In genomic region chr3:100334340-100335136, GRCh38 we compare ENCODE assay signal across 8 cellular contexts. TPM values are rescaled to one million over a fixed set of nuclear protein-coding genes. Genes with fewer than 3 reads are reported as not detected.
DNase-seq lines count a peak whose midpoint lies in the region; ATAC-seq and TF ChIP-seq lines count a peak whose summit lies in the region.

Gene NIT2, plus strand, starts transcription at chr3:100334757. Its CDS starts 35 bp downstream, at chr3:100334792.

- peak within 1 kb of the TSS; percentile 92 for H3K4me2 ChIP-seq in OCI-LY1 (ENCODE audit: low read length)

- H3K4me3 Mint-ChIP-seq in Caco-2 (ENCODE audit: unreplicated experiment) (peak within 1 kb of the TSS; percentile 85), endothelial cell (ENCODE audit: unreplicated experiment) (peak within 1 kb of the TSS; percentile 90), mesothelial cell of epicardium (peak within 1 kb of the TSS; percentile 87)

- H3K4me3 ChIP-seq in Caco-2 (ENCODE audit: low read depth, low read length) (peak within 1 kb of the TSS; percentile 90), OCI-LY1 (ENCODE audit: low read depth, low read length, poor library complexity, severe bottlenecking) (peak within 1 kb of the TSS; percentile 88)

- H3K27me3 Mint-ChIP-seq in Caco-2 (ENCODE audit: insufficient read depth, unreplicated experiment) (no peaks in the 10 kb centered on the region), endothelial cell (ENCODE audit: unreplicated experiment) (peaks cover 7% of the 10 kb centered on the region), mesothelial cell of epicardium (ENCODE audit: low read depth) (no peaks in the 10 kb centered on the region)

- CTCF ChIA-PET in Caco-2 (lab: Charles Lee): interaction anchor here (0.6 to 0.7 kb wide), 2 partner anchors 301 to 503 kb away, joined by 3 to 5 read pairs; no protein-coding TSS in a partner anchor

- no TSS peak for BruUV-seq in Caco-2 (replicated peaks; lab: Mats Ljungman, UMichigan)

- H4K20me1 ChIP-seq in OCI-LY1 (ENCODE audit: insufficient read depth, low read length): no peaks in the 10 kb centered on the region

- DNase-seq in Caco-2 (peak; percentile 89 to 90), HT-29 (ENCODE audit: low spot score) (peak; percentile 88), endothelial cell (ENCODE audit: low spot score) (peak; percentile 74), mesothelial cell of epicardium (ENCODE audit: low spot score in 2 of 2, unreplicated experiment in 2 of 2) (peak; percentile 55 to 66)
- peak; percentile 76 for DNase-seq in activated CD8-positive, alpha-beta memory T cell treated with anti-CD3 and anti-CD28 coated beads, Interleukin-2, amount 50 U/mL, for 4 hours
- peak; percentile 77 to 78 for DNase-seq in stimulated activated CD8-positive, alpha-beta memory T cell treated with anti-CD3 and anti-CD28 coated beads, Interleukin-15, amount 100 ng/mL, for 48 hours (ENCODE audit: low read depth in 2 of 2)

- H3K9ac ChIP-seq in OCI-LY1 (ENCODE audit: low read length): peak within 1 kb of the TSS; percentile 95

- peaks cover 22% of the 10 kb centered on the region for H3K4me1 Mint-ChIP-seq in Caco-2 (ENCODE audit: low read depth, unreplicated experiment)
- peaks cover 4% of the 10 kb centered on the region for H3K4me1 Mint-ChIP-seq in endothelial cell (ENCODE audit: unreplicated experiment)
- H3K4me1 Mint-ChIP-seq in mesothelial cell of epicardium: peaks cover 28% of the 10 kb centered on the region

- H3K36me3 ChIP-seq in Caco-2 (ENCODE audit: control insufficient read depth, insufficient read depth, low read length) (peaks cover 3% of the 10 kb centered on the region; the same call in 1 of the 2 replicates), OCI-LY1 (ENCODE audit: insufficient read depth, low read length) (peaks cover 10% of the 10 kb centered on the region)

- H3K4me1 ChIP-seq in Caco-2 (peaks cover 19% of the 10 kb centered on the region), OCI-LY1 (ENCODE audit: insufficient read depth, low read length, severe bottlenecking) (peaks cover 28% of the 10 kb centered on the region)

- H3K27ac Mint-ChIP-seq in Caco-2 (ENCODE audit: unreplicated experiment) (peak within 1 kb of the TSS; percentile 89), endothelial cell (ENCODE audit: unreplicated experiment) (peak within 1 kb of the TSS; percentile 15), mesothelial cell of epicardium (peak within 1 kb of the TSS; percentile 80)

- H3K9me2 ChIP-seq in OCI-LY1 (ENCODE audit: low read depth, low read length): no peaks in the 10 kb centered on the region

- intact Hi-C loops in Caco-2 (cut with micrococcal nuclease; ENCODE audit: unreplicated experiment): loop anchor here (2.0 kb wide), 2 partner anchors 24 to 66 kb away; partner anchors contain the start of genes LNP1 and TOMM70

- no peaks in the 10 kb centered on the region for H3K9me3 Mint-ChIP-seq in Caco-2 (ENCODE audit: unreplicated experiment)
- H3K9me3 Mint-ChIP-seq in endothelial cell (ENCODE audit: unreplicated experiment): no peaks in the 10 kb centered on the region
- no peaks in the 10 kb centered on the region for H3K9me3 Mint-ChIP-seq in mesothelial cell of epicardium

- peak within 1 kb of the TSS; percentile 93 for H2AFZ ChIP-seq in OCI-LY1 (ENCODE audit: low read length)

- H3F3A ChIP-seq in OCI-LY1 (ENCODE audit: insufficient read depth, low read length): no peaks in the 10 kb centered on the region

- no peaks in the 10 kb centered on the region for H3K27me3 ChIP-seq in Caco-2 (replicated peaks; ENCODE audit: control insufficient read depth, insufficient read depth, low read length)
- H3K27me3 ChIP-seq in OCI-LY1 (ENCODE audit: insufficient read depth, low read length): no peaks in the 10 kb centered on the region

- no peaks in the 10 kb centered on the region for H3K9me3 ChIP-seq in Caco-2
- H3K9me3 ChIP-seq in OCI-LY1 (ENCODE audit: low read length): no peaks in the 10 kb centered on the region

- ATAC-seq in GM21360 (IDR thresholded peaks at IDR 0.05; ENCODE audit: unreplicated experiment): peak; percentile 95

- peaks cover 23% of the 10 kb centered on the region for H3K36me3 Mint-ChIP-seq in Caco-2 (ENCODE audit: insufficient read depth, unreplicated experiment)
- no peaks in the 10 kb centered on the region for H3K36me3 Mint-ChIP-seq in endothelial cell (ENCODE audit: low read depth, unreplicated experiment)
- H3K36me3 Mint-ChIP-seq in mesothelial cell of epicardium: peaks cover 4% of the 10 kb centered on the region

- TF ChIP-seq CTCF in Caco-2 (IDR thresholded peaks at IDR 0.05; ENCODE audit: insufficient read depth in 1 of 2, low read depth in 1 of 2, low read length in 1 of 2, severe bottlenecking in 1 of 2, unreplicated experiment in 1 of 2) (peak in 1 of 2 experiments; percentile 9), OCI-LY1 (IDR thresholded peaks at IDR 0.05; ENCODE audit: low read length) (no peak), endothelial cell (IDR thresholded peaks at IDR 0.05; ENCODE audit: unreplicated experiment) (no peak), mesothelial cell of epicardium (IDR thresholded peaks at IDR 0.05; ENCODE audit: unreplicated experiment) (no peak)

- no peaks in the 10 kb centered on the region for H3K79me2 ChIP-seq in OCI-LY1 (ENCODE audit: insufficient read depth, low read length)

- POLR2A ChIA-PET in Caco-2 (lab: Charles Lee): interaction anchor here (0.5 to 1.5 kb wide), 4 partner anchors 43 to 80 kb away, joined by 3 to 7 read pairs (median 5); partner anchors contain the start of genes LNP1 and TOMM70

- H3K27ac ChIP-seq in OCI-LY1 (ENCODE audit: low read depth, low read length, poor library complexity, severe bottlenecking): peak within 1 kb of the TSS; percentile 68

RNA-seq across cellular contexts. Expression of gene NIT2, which starts in this region (rescaled TPM):
- total RNA-seq in Caco-2 (2022): 59.7 and 64.1 TPM in 2 replicates
- 22.0 and 27.0 TPM in 2 replicates for total RNA-seq in HT-29 (2014; rRNA removed; shearing (Covaris generic))
- 22.3 TPM for total RNA-seq in endothelial cell (ENCODE audit: unreplicated experiment)
- total RNA-seq in mesothelial cell of epicardium: 50.1 to 57.6 TPM (median 56.4 TPM) in 3 replicates

Comparison
In these comparisons a context has a peak if more than half of its experiments do, and no peak if none do; other contexts are left out.
1. Peak in every context shown above with its lines: DNase-seq, ATAC-seq, H3K4me3 ChIP-seq and H3K27ac ChIP-seq.
2. H3K27ac Mint-ChIP-seq: peak in every context shown above with its lines; median percentile 89 in Caco-2; 80 in mesothelial cell of epicardium; 15 in endothelial cell.